In genomic region chr19:41321600-41322270, GRCh38 we compare ENCODE assay signal across 8 cellular contexts. TPM values are rescaled to one million over a fixed set of nuclear protein-coding genes. Genes with fewer than 3 reads are reported as not detected.
A peak's percentile ranks its signal among the peaks of the same experiment; 100 is the strongest.
DNase-seq lines count a peak whose midpoint lies in the region; ATAC-seq and TF ChIP-seq lines count a peak whose summit lies in the region.

No MANE protein-coding gene starts in this region.

- peak; percentile 85 for TF ChIP-seq CTCF in astrocyte of the spinal cord (IDR thresholded peaks at IDR 0.05; ENCODE audit: low read depth, low read length)
- peak; percentile 73 for TF ChIP-seq CTCF in upper lobe of right lung (IDR thresholded peaks at IDR 0.05)

- H3K4me3 ChIP-seq in astrocyte of the spinal cord (ENCODE audit: low read depth, low read length) (no peak overlapping the region), upper lobe of right lung (no peak overlapping the region)

- H3K36me3 ChIP-seq in upper lobe of right lung, result peaks cover 40% of the 10 kb centered on the region

- peaks cover 52% of the 10 kb centered on the region for H3K4me1 ChIP-seq in upper lobe of right lung

- H3K9me3 ChIP-seq in upper lobe of right lung, result no peaks in the 10 kb centered on the region

- DNase-seq in EL (peak; percentile 90), KBM-7 (peak; percentile 44), astrocyte of the spinal cord (ENCODE audit: low read depth, low spot score) (peak; percentile 85), upper lobe of right lung (no peak), NCI-H1105 (lab: John Stamatoyannopoulos, UW) (no peak), T-helper 1 cell (no peak), activated T-cell treated with anti-CD3 and anti-CD28 coated beads for 4 hours (no peak)

- H3K27me3 ChIP-seq in layer of hippocampus (ENCODE audit: control insufficient read depth, insufficient read depth, low read length) (no peaks in the 10 kb centered on the region), upper lobe of right lung (no peaks in the 10 kb centered on the region)

- in situ Hi-C loops in KBM-7 (cut with MboI; ENCODE audit: low pct_unique_long_range_greater_than_20kb, low sequenced_read_pairs) (no loop called here), astrocyte of the spinal cord (cut with HindIII; ENCODE audit: low sequenced_read_pairs) (no loop called here)

- peak overlapping the region; percentile 30 for H3K27ac ChIP-seq in layer of hippocampus (ENCODE audit: low read depth, low read length)
- peak overlapping the region; percentile 80 for H3K27ac ChIP-seq in upper lobe of right lung

- intact Hi-C loops in upper lobe of right lung (cut with DNase I), result no loop called here

- ATAC-seq in upper lobe of right lung, result peak; percentile 42

RNA-seq across cellular contexts. Expression of gene CCDC97, which starts 11.8 kb away (rescaled TPM):
- total RNA-seq in upper lobe of right lung, result 31.9 TPM

RNA-seq across cellular contexts. Expression of gene TGFB1, which starts 32.0 kb away (rescaled TPM):
- 99.0 TPM for total RNA-seq in upper lobe of right lung

RNA-seq across cellular contexts. Expression of gene B9D2, which starts 42.2 kb away (rescaled TPM):
- 5.5 TPM for total RNA-seq in upper lobe of right lung

RNA-seq across cellular contexts. Expression of gene TMEM91, which starts 54.6 kb away (rescaled TPM):
- total RNA-seq in upper lobe of right lung, result 19.5 TPM

RNA-seq across cellular contexts. Expression of gene HNRNPUL1, which starts 57.6 kb away (rescaled TPM):
- 171 TPM for total RNA-seq in upper lobe of right lung

Comparison
In these comparisons a context has a peak if more than half of its experiments do, and no peak if none do; other contexts are left out.
1. DNase-seq: peak in EL (single experiment), KBM-7 (single experiment) and astrocyte of the spinal cord (single experiment); none in upper lobe of right lung (single experiment), NCI-H1105 (single experiment), T-helper 1 cell (0 of 5) and activated T-cell treated with anti-CD3 and anti-CD28 coated beads for 4 hours (single experiment).